ENCODE assay signal across 13 cellular contexts in genomic region chr10:17504547-17505245, GRCh38. TPM values are rescaled to one million over a fixed set of nuclear protein-coding genes. Genes with fewer than 3 reads are reported as not detected.
A peak's percentile ranks its signal among the peaks of the same experiment; 100 is the strongest.
DNase-seq lines count a peak whose midpoint lies in the region; ATAC-seq and TF ChIP-seq lines count a peak whose summit lies in the region.
"Had no signal": no experiment of that assay in that cellular context is flagged by ENCODE, and none has a peak within 500 bp of the region (broad histone marks: within the 10 kb centered on the region; RNA-seq: fewer than 3 reads in every experiment).

No MANE protein-coding gene starts in this region.

- peak overlapping the region; percentile 56 for H2AK9ac ChIP-seq in IMR-90 (replicated peaks; ENCODE audit: low read depth, low read length, poor library complexity)

- peak overlapping the region; percentile 65 for H2AFZ ChIP-seq in IMR-90 (replicated peaks; ENCODE audit: low read length, poor library complexity)

- H3K27me3 ChIP-seq in CD4-positive, alpha-beta memory T cell (ENCODE audit: insufficient read depth, low read length) = no peaks in the 10 kb centered on the region
- H3K27me3 ChIP-seq in IMR-90 (ENCODE audit: control insufficient read depth, insufficient read depth, low read length) (no peaks in the 10 kb centered on the region), brain microvascular endothelial cell (replicated peaks) (no peaks in the 10 kb centered on the region)
- H3K27me3 ChIP-seq: stomach had no signal

- H3K36me3 ChIP-seq in CD4-positive, alpha-beta memory T cell (ENCODE audit: insufficient read depth, low read length) = no peaks in the 10 kb centered on the region
- no peaks in the 10 kb centered on the region for H3K36me3 ChIP-seq in IMR-90 (ENCODE audit: control insufficient read depth, insufficient read depth, low read length)
- H3K36me3 ChIP-seq in brain microvascular endothelial cell (replicated peaks) = no peaks in the 10 kb centered on the region
- H3K36me3 ChIP-seq in mesodermal cell (ENCODE audit: control insufficient read depth, insufficient read depth, low read length) = no peaks in the 10 kb centered on the region
- H3K36me3 ChIP-seq: stomach had no signal

- H3K4me1 Mint-ChIP-seq in CD4-positive, alpha-beta memory T cell = peaks cover 19 to 50% (median 32%) of the 10 kb centered on the region in 4 donors

- BruUV-seq in IMR-90 (replicated peaks; lab: Mats Ljungman, UMichigan) = no TSS peak

- intact Hi-C loops in CD4-positive, alpha-beta memory T cell (cut with micrococcal nuclease) = no loop called here
- intact Hi-C loops in IMR-90 (cut with micrococcal nuclease) (no loop called here), head of caudate nucleus (cut with DNase I) (no loop called here)

- POLR2A ChIA-PET in CD4-positive, alpha-beta memory T cell (lab: Charles Lee; ENCODE audit: partially characterized antibody) = no interaction called here
- POLR2A ChIA-PET in IMR-90 (lab: Charles Lee; ENCODE audit: unreplicated experiment) = no interaction called here

- no peak for DNase-seq in CD4-positive, alpha-beta memory T cell
- DNase-seq in IMR-90 (peak; percentile 84), brain microvascular endothelial cell (peak; percentile 84), head of caudate nucleus (no peak), cerebellum (ENCODE audit: low spot score) (no peak), GM13977 (ENCODE audit: low spot score) (no peak)
- DNase-seq: activated effector memory CD4-positive, alpha-beta T cell treated with anti-CD3 and anti-CD28 coated beads, Interleukin-2, amount 50 U/mL, for 16 hours; NCI-H524; posterior cingulate gyrus; stimulated activated CD4-positive, alpha-beta T cell treated with anti-CD3 and anti-CD28 coated beads, Interleukin-4, amount 100 ng/mL, for 4 hours; stomach had no signal

- no peak overlapping the region for H3K27ac ChIP-seq in CD4-positive, alpha-beta memory T cell (ENCODE audit: low read depth, low read length)
- H3K27ac ChIP-seq in IMR-90 (ENCODE audit: insufficient read depth, low read length) = peak overlapping the region; percentile 58
- peak overlapping the region; percentile 85 for H3K27ac ChIP-seq in brain microvascular endothelial cell
- peak overlapping the region; percentile 82 for H3K27ac ChIP-seq in mesodermal cell (ENCODE audit: low read depth, low read length, severe bottlenecking)
- H3K27ac ChIP-seq: stomach had no signal

- peak overlapping the region; percentile 89 for H3K56ac ChIP-seq in IMR-90 (ENCODE audit: extremely low read depth, insufficient read depth, low read length)

- peak overlapping the region in 6 of 7 donors; percentile 4 to 92 (median 64) for H3K27ac Mint-ChIP-seq in CD4-positive, alpha-beta memory T cell

- H2BK120ac ChIP-seq in IMR-90 (ENCODE audit: low read depth, low read length) = peak overlapping the region; percentile 100

- no peak for TF ChIP-seq POLR2A in IMR-90 (IDR thresholded peaks at IDR 0.05; ENCODE audit: low read depth, low read length)

- peaks cover 40% of the 10 kb centered on the region for H3K4me1 ChIP-seq in CD4-positive, alpha-beta memory T cell (ENCODE audit: insufficient read depth, low read length)
- H3K4me1 ChIP-seq in IMR-90 (ENCODE audit: control insufficient read depth, insufficient read depth, low read length) (peaks cover 7% of the 10 kb centered on the region), mesodermal cell (ENCODE audit: control insufficient read depth, insufficient read depth, low read length, poor library complexity, severe bottlenecking) (peaks cover 22% of the 10 kb centered on the region)
- H3K4me1 ChIP-seq: stomach had no signal

- no peak for TF ChIP-seq RAD21 in IMR-90 (IDR thresholded peaks at IDR 0.05; ENCODE audit: low read length)

- peak overlapping the region; percentile 96 for H3K4ac ChIP-seq in IMR-90 (ENCODE audit: low read depth, low read length)

- peak overlapping the region; percentile 90 for H3K14ac ChIP-seq in IMR-90 (replicated peaks; ENCODE audit: low read depth, low read length)

- peak overlapping the region; percentile 97 for H4K91ac ChIP-seq in IMR-90 (ENCODE audit: insufficient read depth, low read depth, low read length)

- ATAC-seq in IMR-90 (ENCODE audit: low read depth) (peak; percentile 90), esophagus mucosa (no peak)

- H4K20me1 ChIP-seq in IMR-90 (ENCODE audit: insufficient read depth, low read length) = no peaks in the 10 kb centered on the region

- TF ChIP-seq CTCF in IMR-90 (conservative IDR thresholded peaks at IDR 0.05; ENCODE audit: low read depth, low read length) = no peak
- no peak for TF ChIP-seq CTCF in brain microvascular endothelial cell (IDR thresholded peaks at IDR 0.05; ENCODE audit: low read depth, low read length, missing control alignments)
- TF ChIP-seq CTCF in GM13977 (IDR thresholded peaks at IDR 0.05; ENCODE audit: extremely low read depth, insufficient read depth, missing control alignments) = no peak

- WGBS in IMR-90 (ENCODE audit: extremely low coverage in 2 of 2, insufficient read length in 1 of 2), 2 experiments = 44% methylated on average over 1 of the region's 6 CpGs; no CpG with 5 or more reads in 1 of the 2 experiments
- WGBS in mesodermal cell (ENCODE audit: insufficient coverage in 2 of 2), 2 experiments = 81 to 82% methylated on average over 4 to 5 of the region's 6 CpGs

- peak overlapping the region; percentile 98 for H2BK20ac ChIP-seq in IMR-90 (ENCODE audit: low read depth, low read length)

- H3K9me3 Mint-ChIP-seq in CD4-positive, alpha-beta memory T cell = peaks cover 0 to 12% (median 2%) of the 10 kb centered on the region in 8 donors

- H3K4me2 ChIP-seq in IMR-90 (ENCODE audit: low read depth, low read length) = peak overlapping the region; percentile 62; the same call in 1 of the 2 replicates

- peak overlapping the region; percentile 93 for H2BK15ac ChIP-seq in IMR-90 (ENCODE audit: low read depth, low read length)

- dilution Hi-C loops in IMR-90 (cut with HindIII; ENCODE audit: low sequenced_read_pairs, unreplicated experiment) = no loop called here

- H3K4me3 Mint-ChIP-seq in CD4-positive, alpha-beta memory T cell = peak overlapping the region in 5 of 8 donors; percentile 2 to 66 (median 40)

- H3K79me1 ChIP-seq in IMR-90 (ENCODE audit: low read depth in 1 of 2, low read length in 2 of 2) = no peaks in the 10 kb centered on the region

- H4K5ac ChIP-seq in IMR-90 (ENCODE audit: low read depth, low read length) = peak overlapping the region; percentile 73; the same call in 1 of the 2 replicates

- in situ Hi-C loops in IMR-90 (cut with MboI; ENCODE audit: low sequenced_read_pairs) (no loop called here), brain microvascular endothelial cell (cut with HindIII; ENCODE audit: low pct_ligation_motif_present, low sequenced_read_pairs) (no loop called here), GM13977 (cut with MboI; ENCODE audit: low pct_unique_long_range_greater_than_20kb, low sequenced_read_pairs, unreplicated experiment) (no loop called here)

- peak overlapping the region; percentile 13; the same call in 1 of the 2 replicates for H3K9ac ChIP-seq in IMR-90 (ENCODE audit: low read depth, low read length)

- H3K9me3 ChIP-seq in CD4-positive, alpha-beta memory T cell (ENCODE audit: control insufficient read depth in 1 of 2, low read length in 2 of 2) = no peaks in the 10 kb centered on the region
- no peaks in the 10 kb centered on the region for H3K9me3 ChIP-seq in IMR-90 (ENCODE audit: control insufficient read depth, insufficient read depth, low read length)
- no peaks in the 10 kb centered on the region for H3K9me3 ChIP-seq in mesodermal cell (ENCODE audit: control insufficient read depth, low read length)
- H3K9me3 ChIP-seq: stomach had no signal

- H3K23ac ChIP-seq in IMR-90 (ENCODE audit: low read depth, low read length) = peak overlapping the region; percentile 97

- peak overlapping the region; percentile 93 for H3K18ac ChIP-seq in IMR-90 (ENCODE audit: low read depth, low read length)

- H3K4me3 ChIP-seq in CD4-positive, alpha-beta memory T cell (ENCODE audit: low read length in 2 of 2) = no peak overlapping the region
- H3K4me3 ChIP-seq in IMR-90 (ENCODE audit: insufficient read depth, low read depth, low read length) = no peak overlapping the region
- no peak overlapping the region for H3K4me3 ChIP-seq in brain microvascular endothelial cell (ENCODE audit: low read depth, low read length)
- H3K4me3 ChIP-seq in mesodermal cell (ENCODE audit: extremely low read depth, insufficient read depth, low read length, poor library complexity, severe bottlenecking) = no peak overlapping the region
- H3K4me3 ChIP-seq: stomach had no signal

- CTCF ChIA-PET in CD4-positive, alpha-beta memory T cell (lab: Charles Lee; ENCODE audit: partially characterized antibody) = interaction anchor here (1.2 kb wide), 1 partner anchor 99 kb away, joined by 3 read pairs; no protein-coding TSS in a partner anchor
- CTCF ChIA-PET in IMR-90 (lab: Yijun Ruan, JAX) = interaction anchor here (1.1 kb wide), 1 partner anchor 12 kb away, joined by 3 read pairs; no protein-coding TSS in a partner anchor

- H2AK5ac ChIP-seq in IMR-90 (ENCODE audit: low read depth, low read length) = peak overlapping the region; percentile 79

- H3K9me1 ChIP-seq in IMR-90 (ENCODE audit: insufficient read depth, low read length) = 0 out of 2 replicates have a peak, but pooled peaks cover 10% of the 10 kb centered on the region

- no peaks in the 10 kb centered on the region for H3K27me3 Mint-ChIP-seq in CD4-positive, alpha-beta memory T cell

- H2BK5ac ChIP-seq in IMR-90 (ENCODE audit: low read depth, low read length, poor library complexity, severe bottlenecking) = peak overlapping the region; percentile 98

- peak overlapping the region; percentile 87 to 97 for H4K8ac ChIP-seq in IMR-90 (ENCODE audit: low read depth in 2 of 2, low read length in 2 of 2)

- peaks cover 0 to 4% of the 10 kb centered on the region in 2 donors for H3K36me3 Mint-ChIP-seq in CD4-positive, alpha-beta memory T cell

TF ChIP-seq in IMR-90, 13 proteins besides CTCF, POLR2A, EP300 and RAD21:
- TF ChIP-seq CEBPB (IDR thresholded peaks at IDR 0.05; ENCODE audit: low read depth, low read length) (peak; percentile 11; the same call in 1 of the 2 replicates), SMC3 (IDR thresholded peaks at IDR 0.05; ENCODE audit: low read depth, low read length) (no peak)

RNA-seq across cellular contexts. Expression of gene ST8SIA6, which starts 50.3 kb away (rescaled TPM):
- under 1 TPM; 0.52 to 0.58 TPM for total RNA-seq in CD4-positive, alpha-beta memory T cell
- under 1 TPM in 1 of 2 donors, not detected in 1; 0.30 TPM for polyA plus RNA-seq in CD4-positive, alpha-beta memory T cell
- total RNA-seq in IMR-90 (2012; rRNA removed) = 0.18 and 0.56 TPM in 2 replicates
- polyA plus RNA-seq in IMR-90 (2012; rRNA removed) = 0.10 and 0.17 TPM in 2 replicates
- polyA plus RNA-seq in IMR-90 (2012; cell fraction: cytosol; rRNA removed) = 0.03 and 0.05 TPM in 2 replicates
- polyA plus RNA-seq in IMR-90 (2012; cell fraction: nucleus; rRNA removed; ENCODE audit: low replicate concordance) = 0.05 TPM in 1 of 2 replicates, not detected in the other
- polyA plus RNA-seq in mesodermal cell (2013, experiment 1 of 2) = 0.48 TPM
- polyA plus RNA-seq in mesodermal cell (2013, experiment 2 of 2) = 0.25 TPM
- 1.6 TPM for total RNA-seq in esophagus mucosa
- total RNA-seq in cerebellum = 5.2 TPM

Comparison
In these comparisons a context has a peak if more than half of its experiments do, and no peak if none do; other contexts are left out.
1. DNase-seq: peak in IMR-90 (single experiment) and brain microvascular endothelial cell (single experiment); none in CD4-positive, alpha-beta memory T cell (0 of 5), head of caudate nucleus (0 of 42), cerebellum (single experiment) and GM13977 (single experiment).